In genomic region chr19:10927691-10928562, GRCh38 we compare ENCODE assay signal across 8 cellular contexts. TPM values are rescaled to one million over a fixed set of nuclear protein-coding genes. Genes with fewer than 3 reads are reported as not detected.
DNase-seq lines count a peak whose midpoint lies in the region; ATAC-seq and TF ChIP-seq lines count a peak whose summit lies in the region.

No MANE protein-coding gene starts in this region.

- WGBS in SK-N-SH (ENCODE audit: low lambda C conversion rate) = 1% methylated on average over 14 of the region's 48 CpGs
- 7 to 8% methylated on average over 45 to 48 of the region's 48 CpGs for WGBS in esophagus, 2 donors

- peak overlapping the region; percentile 71; the same call in 1 of the 2 replicates for H2AFZ ChIP-seq in SK-N-SH (ENCODE audit: low read depth)

- ATAC-seq in GM21723 (IDR thresholded peaks at IDR 0.05; ENCODE audit: unreplicated experiment) = peak; percentile 12
- ATAC-seq in HG03565 (IDR thresholded peaks at IDR 0.05; ENCODE audit: unreplicated experiment) = no peak

- H3K9me3 ChIP-seq in SK-N-SH = no peaks in the 10 kb centered on the region
- H3K9me3 ChIP-seq in esophagus (ENCODE audit: control insufficient read depth in 2 of 2, insufficient read depth in 1 of 2, low read depth in 1 of 2, low read length in 1 of 2) = no peaks in the 10 kb centered on the region
- no peaks in the 10 kb centered on the region for H3K9me3 ChIP-seq in neutrophil

- no peak for TF ChIP-seq RAD21 in SK-N-SH (IDR thresholded peaks at IDR 0.05; ENCODE audit: low read length)

- H3F3A ChIP-seq in SK-N-SH (replicated peaks; ENCODE audit: insufficient read depth) = peaks cover 2% of the 10 kb centered on the region

- H3K79me2 ChIP-seq in SK-N-SH (ENCODE audit: insufficient read depth) = peaks cover 63% of the 10 kb centered on the region

- peak overlapping the region; percentile 97 for H3K4me2 ChIP-seq in SK-N-SH

- H3K27me3 ChIP-seq in SK-N-SH (ENCODE audit: insufficient read depth) (no peaks in the 10 kb centered on the region), esophagus (ENCODE audit: control insufficient read depth in 1 of 2, insufficient read depth in 2 of 2, low read length in 2 of 2) (no peaks in the 10 kb centered on the region), neutrophil (no peaks in the 10 kb centered on the region)

- no peak for TF ChIP-seq EP300 in SK-N-SH (IDR thresholded peaks at IDR 0.05; ENCODE audit: borderline replicate concordance in 1 of 2, low read depth in 1 of 2, low read length in 1 of 2)

- H4K20me1 ChIP-seq in SK-N-SH (ENCODE audit: insufficient read depth) = peaks cover 5% of the 10 kb centered on the region; the same call in 1 of the 2 replicates

- peak overlapping the region; percentile 74 to 89 for H3K4me3 ChIP-seq in SK-N-SH (ENCODE audit: low read depth in 2 of 2, low read length in 1 of 2)
- peak overlapping the region; percentile 77 to 98 for H3K4me3 ChIP-seq in esophagus (ENCODE audit: low read depth in 1 of 2, low read length in 2 of 2)
- H3K4me3 ChIP-seq in neutrophil (ENCODE audit: low read depth in 1 of 2, low read length in 1 of 2) = peak overlapping the region; percentile 93 to 97

- POLR2A ChIA-PET in SK-N-SH (lab: Yijun Ruan, JAX) = interaction anchor here (0.9 kb wide), 1 partner anchor 10 kb away, joined by 4 read pairs; no protein-coding TSS in a partner anchor

- H3K9me2 ChIP-seq in SK-N-SH = no peaks in the 10 kb centered on the region

- TF ChIP-seq CTCF in SK-N-SH (IDR thresholded peaks at IDR 0.05) = no peak
- no peak for TF ChIP-seq CTCF in neutrophil (IDR thresholded peaks at IDR 0.05)

- H3K9ac ChIP-seq in SK-N-SH = peak overlapping the region; percentile 75

- peaks cover 4 to 15% of the 10 kb centered on the region in 2 experiments; a peak in 1 of 4 replicates for H3K4me1 ChIP-seq in SK-N-SH (ENCODE audit: control insufficient read depth in 1 of 2, insufficient read depth in 2 of 2, low read depth in 1 of 2, low read length in 1 of 2)
- peaks cover 4 to 13% of the 10 kb centered on the region in 2 donors for H3K4me1 ChIP-seq in esophagus (ENCODE audit: control insufficient read depth in 2 of 2, insufficient read depth in 2 of 2, low read length in 1 of 2)
- peaks cover 17 to 20% of the 10 kb centered on the region in 2 experiments for H3K4me1 ChIP-seq in neutrophil (ENCODE audit: control insufficient read depth in 1 of 2, insufficient read depth in 1 of 2, low read depth in 1 of 2, low read length in 1 of 2)

- CTCF ChIA-PET in SK-N-SH (lab: Yijun Ruan, JAX) = interaction anchor here (0.9 to 1.6 kb wide), 5 partner anchors 8 to 57 kb away, joined by 3 to 7 read pairs (median 4); no protein-coding TSS in a partner anchor

- peaks cover 16 to 17% of the 10 kb centered on the region in 2 experiments for H3K36me3 ChIP-seq in SK-N-SH (replicated peaks in 1 of 2; ENCODE audit: control insufficient read depth in 1 of 2, insufficient read depth in 2 of 2, low read length in 1 of 2)
- peaks cover 4 to 20% of the 10 kb centered on the region in 2 donors for H3K36me3 ChIP-seq in esophagus (ENCODE audit: control insufficient read depth in 2 of 2, insufficient read depth in 2 of 2, low read length in 1 of 2)
- H3K36me3 ChIP-seq in neutrophil = peaks cover 19% of the 10 kb centered on the region

- H3K27ac ChIP-seq in SK-N-SH (ENCODE audit: low read depth in 2 of 2, low read length in 1 of 2) (peak overlapping the region in 1 of 2 experiments; percentile 11; a peak in 2 of 4 replicates), esophagus (ENCODE audit: low read depth in 2 of 2, low read length in 1 of 2) (peak overlapping the region; percentile 78 to 84), neutrophil (peak overlapping the region; percentile 74)

- DNase-seq in AG08396 (ENCODE audit: low spot score) = peak; percentile 42
- DNase-seq in SK-N-SH = no peak
- no peak for DNase-seq in 8988T
- no peak for DNase-seq in pons (ENCODE audit: low spot score)

TF ChIP-seq in SK-N-SH, 30 proteins besides CTCF, POLR2A, EP300 and RAD21:
- TF ChIP-seq MAX (IDR thresholded peaks at IDR 0.05; ENCODE audit: low read depth) = no peak
- TF ChIP-seq, protein P1, sequence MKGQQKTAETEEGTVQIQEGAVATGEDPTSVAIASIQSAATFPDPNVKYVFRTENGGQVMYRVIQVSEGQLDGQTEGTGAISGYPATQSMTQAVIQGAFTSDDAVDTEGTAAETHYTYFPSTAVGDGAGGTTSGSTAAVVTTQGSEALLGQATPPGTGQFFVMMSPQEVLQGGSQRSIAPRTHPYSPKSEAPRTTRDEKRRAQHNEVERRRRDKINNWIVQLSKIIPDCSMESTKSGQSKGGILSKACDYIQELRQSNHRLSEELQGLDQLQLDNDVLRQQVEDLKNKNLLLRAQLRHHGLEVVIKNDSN (IDR thresholded peaks at IDR 0.05; ENCODE audit: borderline replicate concordance, low read depth) = peak; percentile 34; the same call in 1 of the 2 replicates

RNA-seq across cellular contexts. Expression of gene YIPF2, which starts 0.5 kb away (rescaled TPM):
- polyA plus RNA-seq in SK-N-SH (2012; rRNA removed) = 61.3 and 62.5 TPM in 2 replicates
- 22.3 and 40.1 TPM in 2 replicates for polyA plus RNA-seq in SK-N-SH (2012; cell fraction: cytosol; rRNA removed)
- 84.7 and 85.3 TPM in 2 replicates for polyA plus RNA-seq in SK-N-SH (2012; cell fraction: nucleus; rRNA removed)
- polyA plus RNA-seq in esophagus = 10 to 100 TPM; 37.3 to 47.7 TPM

RNA-seq across cellular contexts. Expression of gene TIMM29, which starts 0.7 kb away (rescaled TPM):
- polyA plus RNA-seq in SK-N-SH (2012; rRNA removed) = 11.7 and 12.5 TPM in 2 replicates
- polyA plus RNA-seq in SK-N-SH (2012; cell fraction: cytosol; rRNA removed) = 9.1 and 12.9 TPM in 2 replicates
- 10.5 and 11.2 TPM in 2 replicates for polyA plus RNA-seq in SK-N-SH (2012; cell fraction: nucleus; rRNA removed)
- polyA plus RNA-seq in esophagus = 10 to 100 TPM; 14.1 to 16.7 TPM

RNA-seq across cellular contexts. Expression of gene SMARCA4, which starts 32.9 kb away (rescaled TPM):
- polyA plus RNA-seq in SK-N-SH (2012; rRNA removed) (48.3 and 90.7 TPM in 2 replicates), esophagus (100 to 1,000 TPM in 1 of 2 donors, 10 to 100 TPM in 1; 66.8 to 113 TPM)
- 58.0 and 70.3 TPM in 2 replicates for polyA plus RNA-seq in SK-N-SH (2012; cell fraction: cytosol; rRNA removed)
- polyA plus RNA-seq in SK-N-SH (2012; cell fraction: nucleus; rRNA removed) = 142 and 154 TPM in 2 replicates

RNA-seq across cellular contexts. Expression of gene CARM1, which starts 56.6 kb away (rescaled TPM):
- polyA plus RNA-seq in SK-N-SH (2012; rRNA removed) (38.2 and 62.2 TPM in 2 replicates), esophagus (10 to 100 TPM; 28.5 to 35.7 TPM)
- 27.2 and 45.0 TPM in 2 replicates for polyA plus RNA-seq in SK-N-SH (2012; cell fraction: cytosol; rRNA removed)
- 80.0 and 95.2 TPM in 2 replicates for polyA plus RNA-seq in SK-N-SH (2012; cell fraction: nucleus; rRNA removed)
